In the genomic region with DNA sequence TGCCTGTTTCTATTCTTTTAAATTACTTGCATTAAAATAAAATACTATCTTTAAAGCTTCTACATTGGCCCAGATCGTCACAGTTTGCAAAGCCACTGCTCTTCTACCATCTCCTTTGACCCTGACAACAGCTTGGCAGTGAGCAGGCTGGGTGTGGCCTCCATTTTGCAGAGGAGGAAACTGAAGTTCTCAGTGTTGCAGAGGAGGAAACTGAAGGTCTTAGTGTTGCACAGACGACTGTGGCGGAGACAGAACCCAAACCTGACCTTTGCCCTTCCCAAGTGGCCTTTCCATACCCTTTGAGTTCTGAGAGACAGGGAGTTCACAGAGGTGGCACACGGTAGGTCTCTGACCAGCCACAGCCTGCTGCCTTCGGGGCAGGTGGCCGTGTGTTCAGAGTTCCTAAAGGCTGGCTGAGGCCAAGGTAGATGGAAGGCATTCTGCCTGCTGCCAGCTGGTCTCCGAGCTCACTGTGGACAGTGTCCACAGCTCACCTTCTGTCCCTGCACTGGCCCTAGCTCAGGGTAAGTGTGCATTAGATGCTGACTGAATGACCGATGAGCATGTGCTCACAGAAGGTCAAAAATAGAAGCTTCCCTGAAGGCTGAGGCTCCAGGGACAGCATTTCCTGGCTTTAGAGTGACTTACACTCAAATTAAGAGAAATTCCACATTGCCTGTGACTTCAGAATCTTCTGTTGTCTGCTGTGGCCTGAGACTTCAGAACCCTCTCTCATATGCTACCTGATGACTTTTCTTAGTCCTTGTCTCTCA, we compare ENCODE assay signal across 16 cellular contexts.
"Had no signal": no experiment of that assay in that cellular context is flagged by ENCODE, and none has a peak within 500 bp of the region (broad histone marks: within the 10 kb centered on the region; RNA-seq: fewer than 3 reads in every experiment).

No MANE protein-coding gene starts in this region.

- H3K4me1 ChIP-seq: esophagus muscularis mucosa, pancreas had no signal

- H3K9me3 ChIP-seq: esophagus muscularis mucosa, pancreas, thyroid gland had no signal

- DNase-seq: activated CD4-positive, alpha-beta T cell treated with anti-CD3 and anti-CD28 coated beads for 1 hour; activated CD4-positive, alpha-beta T cell treated with anti-CD3 and anti-CD28 coated beads, Interleukin-2, amount 50 U/mL, for 4 hours; activated effector memory CD4-positive, alpha-beta T cell treated with anti-CD3 and anti-CD28 coated beads, Interleukin-2, amount 50 U/mL, for 16 hours; activated T-cell treated with anti-CD3 and anti-CD28 coated beads, Interleukin-2, amount 50 U/mL, for 4 hours; kidney glomerular epithelial cell; mesendoderm; pancreas; stimulated activated CD4-positive, alpha-beta T cell treated with anti-CD3 and anti-CD28 coated beads, Interleukin-2, amount 100 ng/mL, for 48 hours; T-cell; T-helper 9 cell; thyroid gland had no signal

- H3K36me3 Mint-ChIP-seq: activated naive CD4-positive, alpha-beta T cell treated with anti-CD3 and anti-CD28 coated beads, Interleukin-2, amount 50 U/mL, for 72 hours; stimulated activated memory B cell treated with anti-CD40 and anti-IgM and Interleukin-4, amounts not matched to agents 10 μg/mL and 1 μg/mL and 100 μg/mL, for 72 hours; T-cell had no signal

- H3K27me3 ChIP-seq: esophagus muscularis mucosa, pancreas, thyroid gland had no signal

- H3K27ac Mint-ChIP-seq: activated naive CD4-positive, alpha-beta T cell treated with anti-CD3 and anti-CD28 coated beads, Interleukin-2, amount 50 U/mL, for 72 hours; stimulated activated memory B cell treated with anti-CD40 and anti-IgM and Interleukin-4, amounts not matched to agents 10 μg/mL and 1 μg/mL and 100 μg/mL, for 72 hours; T-cell had no signal

- H3K4me3 ChIP-seq: coronary artery, esophagus muscularis mucosa, pancreas, thyroid gland had no signal

- ATAC-seq: activated naive CD4-positive, alpha-beta T cell treated with anti-CD3 and anti-CD28 coated beads, Interleukin-2, amount 50 U/mL, for 72 hours; activated T-cell treated with anti-CD3 and anti-CD28 coated beads, Interleukin-2, amount 50 U/mL, for 4 hours; pancreas; stimulated activated memory B cell treated with anti-CD40 and anti-IgM and Interleukin-4, amounts not matched to agents 10 μg/mL and 1 μg/mL and 100 μg/mL, for 72 hours; T-cell had no signal

- H3K4me3 Mint-ChIP-seq: activated T-cell treated with anti-CD3 and anti-CD28 coated beads, Interleukin-2, amount 50 U/mL, for 4 hours; neural crest cell; stimulated activated memory B cell treated with anti-CD40 and anti-IgM and Interleukin-4, amounts not matched to agents 10 μg/mL and 1 μg/mL and 100 μg/mL, for 72 hours; T-cell had no signal

- FAIRE-seq: pancreas had no signal

- H3K27me3 Mint-ChIP-seq: stimulated activated memory B cell treated with anti-CD40 and anti-IgM and Interleukin-4, amounts not matched to agents 10 μg/mL and 1 μg/mL and 100 μg/mL, for 72 hours; T-cell had no signal

- H3K4me1 Mint-ChIP-seq: neural crest cell; stimulated activated memory B cell treated with anti-CD40 and anti-IgM and Interleukin-4, amounts not matched to agents 10 μg/mL and 1 μg/mL and 100 μg/mL, for 72 hours; T-cell had no signal

- H3K27ac ChIP-seq: coronary artery, esophagus muscularis mucosa, pancreas, thyroid gland had no signal

- H3K36me3 ChIP-seq: esophagus muscularis mucosa, pancreas, thyroid gland had no signal

- H3K9me3 Mint-ChIP-seq: activated T-cell treated with anti-CD3 and anti-CD28 coated beads, Interleukin-2, amount 50 U/mL, for 4 hours; neural crest cell; stimulated activated memory B cell treated with anti-CD40 and anti-IgM and Interleukin-4, amounts not matched to agents 10 μg/mL and 1 μg/mL and 100 μg/mL, for 72 hours had no signal
